Comparison of ENCODE assay signal across 8 cellular contexts in genomic region chr17:42677012-42677857, GRCh38. TPM values are rescaled to one million over a fixed set of nuclear protein-coding genes. Genes with fewer than 3 reads are reported as not detected.
DNase-seq lines count a peak whose midpoint lies in the region; ATAC-seq and TF ChIP-seq lines count a peak whose summit lies in the region.

No MANE protein-coding gene starts in this region.

- H3K9me3 Mint-ChIP-seq in activated naive CD4-positive, alpha-beta T cell treated with anti-CD3 and anti-CD28 coated beads, Interleukin-2, amount 50 U/mL, for 72 hours = no peaks in the 10 kb centered on the region

- H3K9me3 ChIP-seq in neutrophil = no peaks in the 10 kb centered on the region
- no peaks in the 10 kb centered on the region for H3K9me3 ChIP-seq in subcutaneous abdominal adipose tissue (ENCODE audit: control insufficient read depth in 5 of 5, low read length in 5 of 5)

- peaks cover 72% of the 10 kb centered on the region for H3K27me3 ChIP-seq in neutrophil
- H3K27me3 ChIP-seq in subcutaneous abdominal adipose tissue (ENCODE audit: control insufficient read depth in 5 of 5, insufficient read depth in 4 of 5, low read length in 5 of 5) = peaks cover 0 to 5% (median 5%) of the 10 kb centered on the region in 5 donors

- H3K4me3 ChIP-seq in neutrophil (ENCODE audit: low read depth in 1 of 2, low read length in 1 of 2) (peak overlapping the region; percentile 75 to 80), subcutaneous abdominal adipose tissue (ENCODE audit: low read depth in 1 of 5, low read length in 5 of 5) (peak overlapping the region; percentile 77 to 96 (median 94))

- peak; percentile 99 for DNase-seq in GM03348 (ENCODE audit: low spot score)
- peak; percentile 99 for DNase-seq in NCI-H1092 (lab: John Stamatoyannopoulos, UW)
- peak; percentile 95 to 96 for DNase-seq in activated naive CD4-positive, alpha-beta T cell treated with anti-CD3 and anti-CD28 coated beads, Interleukin-2, amount 50 U/mL, for 72 hours (ENCODE audit: low spot score in 2 of 2)
- peak; percentile 99 for DNase-seq in globus pallidus (ENCODE audit: low spot score)

- ATAC-seq in HG02588 (IDR thresholded peaks at IDR 0.05; ENCODE audit: unreplicated experiment) (peak; percentile 61), SK-N-SH treated with all-trans-retinoic acid at 6 μM for 48 hours (peak; percentile 66)
- peak; percentile 79 for ATAC-seq in activated naive CD4-positive, alpha-beta T cell treated with anti-CD3 and anti-CD28 coated beads, Interleukin-2, amount 50 U/mL, for 72 hours

- peak; percentile 23 for TF ChIP-seq CTCF in neutrophil (IDR thresholded peaks at IDR 0.05)

- H3K27ac Mint-ChIP-seq in activated naive CD4-positive, alpha-beta T cell treated with anti-CD3 and anti-CD28 coated beads, Interleukin-2, amount 50 U/mL, for 72 hours = peak overlapping the region; percentile 63 to 72

- H3K4me1 ChIP-seq in neutrophil (ENCODE audit: control insufficient read depth in 1 of 2, insufficient read depth in 1 of 2, low read depth in 1 of 2, low read length in 1 of 2) = peaks cover 63 to 71% of the 10 kb centered on the region in 2 experiments
- peaks cover 7 to 83% (median 74%) of the 10 kb centered on the region in 5 donors for H3K4me1 ChIP-seq in subcutaneous abdominal adipose tissue (ENCODE audit: control insufficient read depth in 5 of 5, insufficient read depth in 5 of 5, low read length in 5 of 5)

- peak overlapping the region; percentile 73 for H3K27ac ChIP-seq in neutrophil
- H3K27ac ChIP-seq in subcutaneous abdominal adipose tissue (ENCODE audit: low read depth, low read length) = peak overlapping the region; percentile 85

- H3K36me3 Mint-ChIP-seq in activated naive CD4-positive, alpha-beta T cell treated with anti-CD3 and anti-CD28 coated beads, Interleukin-2, amount 50 U/mL, for 72 hours = no peaks in the 10 kb centered on the region

- H3K9ac ChIP-seq in subcutaneous abdominal adipose tissue (ENCODE audit: low read length in 5 of 5) = peak overlapping the region in 4 of 5 donors; percentile 60 to 82 (median 76)

- no peaks in the 10 kb centered on the region for H3K36me3 ChIP-seq in neutrophil
- peaks cover 0 to 17% (median 13%) of the 10 kb centered on the region in 5 donors for H3K36me3 ChIP-seq in subcutaneous abdominal adipose tissue (ENCODE audit: control insufficient read depth in 5 of 5, insufficient read depth in 5 of 5, low read length in 5 of 5)

TF ChIP-seq in SK-N-SH treated with all-trans-retinoic acid at 6 μM for 48 hours, 23 proteins besides CTCF, POLR2A, EP300 and RAD21:
- no peak for TF ChIP-seq ISL1 (CRISPR knock-in tag; IDR thresholded peaks at IDR 0.05)
- no peak for TF ChIP-seq ZC3H10 (CRISPR knock-in tag; IDR thresholded peaks at IDR 0.05)
- TF ChIP-seq TOX (CRISPR knock-in tag; IDR thresholded peaks at IDR 0.05; ENCODE audit: borderline replicate concordance) = no peak
- TF ChIP-seq ZFP3 (CRISPR knock-in tag; IDR thresholded peaks at IDR 0.05) = no peak
- no peak for TF ChIP-seq CREB5 (CRISPR knock-in tag; IDR thresholded peaks at IDR 0.05; ENCODE audit: low read depth)
- TF ChIP-seq ZFP30 (CRISPR knock-in tag; IDR thresholded peaks at IDR 0.05) = no peak
- TF ChIP-seq ESRRG (CRISPR knock-in tag; IDR thresholded peaks at IDR 0.05) = no peak
- no peak for TF ChIP-seq BACH2 (CRISPR knock-in tag; IDR thresholded peaks at IDR 0.05; ENCODE audit: borderline replicate concordance)
- TF ChIP-seq ZNF70 (CRISPR knock-in tag; IDR thresholded peaks at IDR 0.05) = no peak
- no peak for TF ChIP-seq SNAI2 (CRISPR knock-in tag; IDR thresholded peaks at IDR 0.05)
- no peak for TF ChIP-seq RARB (CRISPR knock-in tag; IDR thresholded peaks at IDR 0.05)
- TF ChIP-seq GLIS3 (CRISPR knock-in tag; IDR thresholded peaks at IDR 0.05) = no peak
- no peak for TF ChIP-seq TSHZ2 (CRISPR knock-in tag; IDR thresholded peaks at IDR 0.05)
- no peak for TF ChIP-seq OSR1 (CRISPR knock-in tag; IDR thresholded peaks at IDR 0.05)
- no peak for TF ChIP-seq TCF4 (CRISPR knock-in tag; IDR thresholded peaks at IDR 0.05; ENCODE audit: borderline replicate concordance)
- no peak for TF ChIP-seq CSRNP3 (CRISPR knock-in tag; IDR thresholded peaks at IDR 0.05)
- no peak for TF ChIP-seq ZNF8 (CRISPR knock-in tag; IDR thresholded peaks at IDR 0.05)
- TF ChIP-seq ZNF565 (CRISPR knock-in tag; conservative IDR thresholded peaks at IDR 0.05; ENCODE audit: low read depth) = no peak

RNA-seq across cellular contexts. Expression of gene PLEKHH3, which starts 0.4 kb away (rescaled TPM):
- 1 to 10 TPM; 1.2 to 2.9 TPM for total RNA-seq in activated naive CD4-positive, alpha-beta T cell treated with anti-CD3 and anti-CD28 coated beads, Interleukin-2, amount 50 U/mL, for 72 hours

RNA-seq across cellular contexts. Expression of gene CCR10, which starts 4.4 kb away (rescaled TPM):
- 1 to 10 TPM in 1 of 2 donors, under 1 TPM in 1; 0.78 to 1.0 TPM for total RNA-seq in activated naive CD4-positive, alpha-beta T cell treated with anti-CD3 and anti-CD28 coated beads, Interleukin-2, amount 50 U/mL, for 72 hours

RNA-seq across cellular contexts. Expression of gene CNTNAP1, which starts 5.1 kb away (rescaled TPM):
- total RNA-seq in activated naive CD4-positive, alpha-beta T cell treated with anti-CD3 and anti-CD28 coated beads, Interleukin-2, amount 50 U/mL, for 72 hours = 1 to 10 TPM in 1 of 2 donors, under 1 TPM in 1; 0.43 to 4.4 TPM

RNA-seq across cellular contexts. Expression of gene TUBG2, which starts 18.2 kb away (rescaled TPM):
- total RNA-seq in activated naive CD4-positive, alpha-beta T cell treated with anti-CD3 and anti-CD28 coated beads, Interleukin-2, amount 50 U/mL, for 72 hours = 10 to 100 TPM; 12.7 to 23.3 TPM

Comparison
In these comparisons a context has a peak if more than half of its experiments do, and no peak if none do; other contexts are left out.
1. Peak in every context shown above with its lines: DNase-seq, ATAC-seq, H3K4me3 ChIP-seq and H3K27ac ChIP-seq.